ENCODE assay signal across 28 cellular contexts in the genomic region with DNA sequence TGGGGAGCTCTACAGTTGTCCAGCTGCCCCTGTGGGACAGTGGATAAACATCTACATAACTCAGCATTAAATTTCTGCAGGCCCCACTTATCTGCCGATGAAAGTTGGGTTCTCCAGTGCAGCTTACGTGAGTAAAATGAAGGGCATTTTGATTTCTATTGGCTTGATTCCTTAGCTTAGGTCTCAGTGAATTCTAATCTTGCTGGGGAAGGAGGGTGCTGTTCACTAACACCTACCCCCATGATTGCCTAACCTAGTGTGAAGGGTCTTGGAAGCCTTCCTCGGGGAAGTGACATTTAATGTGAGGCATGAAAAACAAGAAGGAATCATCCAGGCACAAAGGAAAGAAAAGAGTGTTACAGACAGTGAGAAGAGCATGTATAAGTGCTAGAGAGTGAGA.
"Had no signal": no experiment of that assay in that cellular context is flagged by ENCODE, and none has a peak within 500 bp of the region (broad histone marks: within the 10 kb centered on the region; RNA-seq: fewer than 3 reads in every experiment).

No MANE protein-coding gene starts in this region.

- H3K4me3 Mint-ChIP-seq: naive thymus-derived CD4-positive, alpha-beta T cell; type B pancreatic cell had no signal

- H3K4me1 ChIP-seq: pancreas, testis had no signal

- H3K27me3 ChIP-seq: esophagus muscularis mucosa, foreskin keratinocyte, gastroesophageal sphincter, heart left ventricle, hepatocyte, neutrophil, pancreas, testis, tibial artery had no signal

- H3K27ac Mint-ChIP-seq: naive thymus-derived CD4-positive, alpha-beta T cell; progenitor cell of endocrine pancreas; type B pancreatic cell had no signal

- H3K9me3 Mint-ChIP-seq: type B pancreatic cell had no signal

- H2AFZ ChIP-seq: hepatocyte had no signal

- H3K4me3 ChIP-seq: coronary artery, esophagus muscularis mucosa, gastroesophageal sphincter, heart left ventricle, hepatocyte, pancreas, smooth muscle cell, testis, tibial artery had no signal

- H3K36me3 ChIP-seq: neutrophil, pancreas had no signal

- H3K79me2 ChIP-seq: hepatocyte had no signal

- H3K27me3 Mint-ChIP-seq: progenitor cell of endocrine pancreas, type B pancreatic cell had no signal

- FAIRE-seq: endothelial cell of umbilical vein, kidney, pancreas had no signal

- ATAC-seq: gastroesophageal sphincter; left lobe of liver; naive thymus-derived CD4-positive, alpha-beta T cell; pancreas; sciatic nerve had no signal

- DNase-seq: dermis blood vessel endothelial cell; effector memory CD4-positive, alpha-beta T cell; foreskin keratinocyte; heart left ventricle; kidney; mesendoderm; midbrain; naive thymus-derived CD4-positive, alpha-beta T cell; pancreas; stimulated activated CD4-positive, alpha-beta T cell treated with anti-CD3 and anti-CD28 coated beads, Interleukin-12 subunit alpha, Interleukin-12 subunit beta, amount 100 ng/mL, for 4 hours; stimulated activated CD4-positive, alpha-beta T cell treated with anti-CD3 and anti-CD28 coated beads, Interleukin-1b, Interleukin-23, amount 100 ng/mL, for 48 hours; stimulated activated CD4-positive, alpha-beta T cell treated with anti-CD3 and anti-CD28 coated beads, Interleukin-4, amount 100 ng/mL, for 1 hour; stimulated activated CD8-positive, alpha-beta memory T cell treated with anti-CD3 and anti-CD28 coated beads, Interleukin-4, amount 100 ng/mL, for 48 hours; stimulated activated naive CD4-positive, alpha-beta T cell; substantia nigra; testis; tibial artery had no signal

- H3K27ac ChIP-seq: coronary artery, foreskin keratinocyte, heart left ventricle, hepatocyte, neutrophil, pancreas, testis had no signal

- H3K4me2 ChIP-seq: hepatocyte, smooth muscle cell had no signal

- H3K9me3 ChIP-seq: esophagus muscularis mucosa, gastroesophageal sphincter, heart left ventricle, neutrophil, pancreas, testis, tibial artery had no signal
